ENCODE assay signal across 18 cellular contexts in the genomic region with DNA sequence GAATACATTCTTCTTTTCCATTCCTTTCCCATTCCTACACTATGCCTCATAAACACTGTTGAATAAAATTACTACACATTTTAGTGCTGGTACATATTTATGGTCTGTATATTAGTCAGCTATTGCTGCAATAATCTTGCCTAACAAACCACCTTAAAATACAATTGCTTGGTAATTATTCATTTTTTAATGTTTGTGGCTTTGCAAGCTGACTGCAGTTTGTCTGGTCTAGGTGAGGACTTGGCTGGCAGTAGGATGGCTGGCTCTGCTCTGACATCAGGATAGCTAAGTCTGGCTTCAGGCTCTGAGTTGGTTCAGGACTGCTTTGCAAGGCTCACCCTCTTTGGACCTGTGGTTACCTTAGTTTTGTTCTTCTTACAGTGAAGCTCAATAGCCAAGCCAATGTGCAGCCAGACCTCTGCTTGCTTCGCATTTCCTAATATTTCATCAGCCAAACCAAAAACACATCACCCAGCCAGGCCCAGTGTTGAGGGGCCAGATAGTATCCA.
A peak's percentile ranks its signal among the peaks of the same experiment; 100 is the strongest.
DNase-seq lines count a peak whose midpoint lies in the region; ATAC-seq, FAIRE-seq and TF ChIP-seq lines count a peak whose summit lies in the region.
"Had no signal": no experiment of that assay in that cellular context is flagged by ENCODE, and none has a peak within 500 bp of the region (broad histone marks: within the 10 kb centered on the region; RNA-seq: fewer than 3 reads in every experiment).

No MANE protein-coding gene starts in this region.

- no peaks in the 10 kb centered on the region for H3K36me3 Mint-ChIP-seq in stimulated activated memory B cell treated with anti-CD40 and anti-IgM and Interleukin-4, amounts not matched to agents 10 μg/mL and 1 μg/mL and 100 μg/mL, for 72 hours
- H3K36me3 Mint-ChIP-seq in WTC11 = peaks cover 56% of the 10 kb centered on the region

- H3K27ac Mint-ChIP-seq in stimulated activated memory B cell treated with anti-CD40 and anti-IgM and Interleukin-4, amounts not matched to agents 10 μg/mL and 1 μg/mL and 100 μg/mL, for 72 hours = no peak overlapping the region
- H3K27ac Mint-ChIP-seq in WTC11 = no peak overlapping the region
- H3K27ac Mint-ChIP-seq: activated B cell treated with CpG ODN at 0.5 μM for 24 hours; stimulated activated naive CD8-positive, alpha-beta T cell treated with anti-CD3 and anti-CD28 coated beads, Interleukin-15, amount 100 ng/mL, for 72 hours had no signal

- no peak overlapping the region for H3K4me3 Mint-ChIP-seq in stimulated activated memory B cell treated with anti-CD40 and anti-IgM and Interleukin-4, amounts not matched to agents 10 μg/mL and 1 μg/mL and 100 μg/mL, for 72 hours
- H3K4me3 Mint-ChIP-seq in WTC11 = no peak overlapping the region
- H3K4me3 Mint-ChIP-seq: activated B cell treated with CpG ODN at 0.5 μM for 24 hours; stimulated activated naive CD8-positive, alpha-beta T cell treated with anti-CD3 and anti-CD28 coated beads, Interleukin-15, amount 100 ng/mL, for 72 hours had no signal

- H3K9me3 Mint-ChIP-seq in stimulated activated memory B cell treated with anti-CD40 and anti-IgM and Interleukin-4, amounts not matched to agents 10 μg/mL and 1 μg/mL and 100 μg/mL, for 72 hours = peaks cover 8% of the 10 kb centered on the region
- H3K9me3 Mint-ChIP-seq in WTC11 = peaks cover 79% of the 10 kb centered on the region

- H3K27me3 Mint-ChIP-seq in stimulated activated memory B cell treated with anti-CD40 and anti-IgM and Interleukin-4, amounts not matched to agents 10 μg/mL and 1 μg/mL and 100 μg/mL, for 72 hours = no peaks in the 10 kb centered on the region
- 0 out of 2 replicates have a peak, but pooled peaks cover under 1% of the 10 kb centered on the region for H3K27me3 Mint-ChIP-seq in WTC11 (ENCODE audit: low read depth)
- H3K27me3 Mint-ChIP-seq: activated B cell treated with CpG ODN at 0.5 μM for 24 hours; stimulated activated naive CD8-positive, alpha-beta T cell treated with anti-CD3 and anti-CD28 coated beads, Interleukin-15, amount 100 ng/mL, for 72 hours had no signal

- H3K27me3 ChIP-seq in ACC112 (ENCODE audit: insufficient read depth, low read length) = no peaks in the 10 kb centered on the region
- no peaks in the 10 kb centered on the region for H3K27me3 ChIP-seq in KMS-11 (ENCODE audit: insufficient read depth, low read depth)

- CTCF ChIA-PET in WTC11 (lab: Charles Lee) = interaction anchor here (0.5 kb wide), 1 partner anchor 508 kb away, joined by 3 read pairs; no protein-coding TSS in a partner anchor

- FAIRE-seq in frontal cortex (lab: Jason Lieb, UNC) = no peak
- FAIRE-seq: A549, endothelial cell of umbilical vein, small intestine had no signal

- peaks cover 23% of the 10 kb centered on the region for H3K4me1 ChIP-seq in ACC112 (ENCODE audit: control insufficient read depth, insufficient read depth, low read length, unreplicated experiment)
- peaks cover 19% of the 10 kb centered on the region for H3K4me1 ChIP-seq in KMS-11 (ENCODE audit: low read depth, poor library complexity, severe bottlenecking)
- H3K4me1 ChIP-seq: A549 had no signal

- no peaks in the 10 kb centered on the region; the same call in 1 of the 2 replicates for H4K20me1 ChIP-seq in KMS-11 (ENCODE audit: insufficient read depth)

- H3K79me2 ChIP-seq in ACC112 (ENCODE audit: control insufficient read depth, insufficient read depth, low read length, unreplicated experiment) = no peaks in the 10 kb centered on the region
- no peaks in the 10 kb centered on the region for H3K79me2 ChIP-seq in KMS-11 (ENCODE audit: insufficient read depth, low read depth)

- H2AFZ ChIP-seq in ACC112 (ENCODE audit: low read length, unreplicated experiment) = no peak overlapping the region
- peak overlapping the region; percentile 26; the same call in 1 of the 2 replicates for H2AFZ ChIP-seq in KMS-11 (ENCODE audit: low read depth)

- H3K4me3 ChIP-seq in ACC112 (ENCODE audit: low read depth, low read length) (no peak overlapping the region), KMS-11 (IDR thresholded peaks at IDR 0.05; ENCODE audit: insufficient read depth, low read depth, low read length) (no peak overlapping the region), fibroblast of villous mesenchyme (ENCODE audit: low read depth, low read length) (no peak overlapping the region)
- H3K4me3 ChIP-seq: A549 had no signal

- H3K27ac ChIP-seq in ACC112 (ENCODE audit: low read depth, low read length) (peak overlapping the region; percentile 47), KMS-11 (no peak overlapping the region)
- H3K27ac ChIP-seq: A549 had no signal

- H3K4me2 ChIP-seq in KMS-11 = no peak overlapping the region; the same call in 1 of the 2 replicates
- H3K4me2 ChIP-seq: A549 had no signal

- ATAC-seq in stimulated activated memory B cell treated with anti-CD40 and anti-IgM and Interleukin-4, amounts not matched to agents 10 μg/mL and 1 μg/mL and 100 μg/mL, for 72 hours = no peak
- ATAC-seq in WTC11 = no peak
- ATAC-seq: A549; stimulated activated naive CD8-positive, alpha-beta T cell treated with anti-CD3 and anti-CD28 coated beads, Interleukin-15, amount 100 ng/mL, for 72 hours had no signal

- no peaks in the 10 kb centered on the region for H3K4me1 Mint-ChIP-seq in stimulated activated memory B cell treated with anti-CD40 and anti-IgM and Interleukin-4, amounts not matched to agents 10 μg/mL and 1 μg/mL and 100 μg/mL, for 72 hours
- 0 out of 2 replicates have a peak, but pooled peaks cover 2% of the 10 kb centered on the region for H3K4me1 Mint-ChIP-seq in WTC11
- H3K4me1 Mint-ChIP-seq: activated B cell treated with CpG ODN at 0.5 μM for 24 hours; stimulated activated naive CD8-positive, alpha-beta T cell treated with anti-CD3 and anti-CD28 coated beads, Interleukin-15, amount 100 ng/mL, for 72 hours had no signal

- no peak for TF ChIP-seq CTCF in KMS-11 (conservative IDR thresholded peaks at IDR 0.05; ENCODE audit: low read depth, low read length)
- TF ChIP-seq CTCF in fibroblast of villous mesenchyme (IDR thresholded peaks at IDR 0.05; ENCODE audit: insufficient read depth, low read depth, low read length) = no peak
- no peak for TF ChIP-seq CTCF in WTC11 (IDR thresholded peaks at IDR 0.05)

- POLR2A ChIA-PET in WTC11 (lab: Charles Lee) = no interaction called here

- DNase-seq in amniotic epithelial cell (ENCODE audit: low read depth) (peak; percentile 93), fibroblast of villous mesenchyme (ENCODE audit: low read depth) (peak; percentile 78), OCI-M2 (lab: John Stamatoyannopoulos, UW; ENCODE audit: unreplicated experiment) (no peak), WTC11 (ENCODE audit: low spot score) (no peak), frontal cortex (ENCODE audit: low spot score in 2 of 2) (no peak)
- DNase-seq: activated B cell treated with CpG ODN at 0.5 μM for 24 hours; activated naive CD4-positive, alpha-beta T cell treated with anti-CD3 and anti-CD28 coated beads, Interleukin-2, amount 50 U/mL, for 16 hours; GDM1; mesendoderm; MM.1S; NCI-H2171; small intestine; stimulated activated naive CD8-positive, alpha-beta T cell treated with anti-CD3 and anti-CD28 coated beads, Interleukin-15, amount 100 ng/mL, for 72 hours had no signal

- H3K36me3 ChIP-seq in ACC112 (ENCODE audit: insufficient read depth, low read length) = no peaks in the 10 kb centered on the region
- no peaks in the 10 kb centered on the region for H3K36me3 ChIP-seq in KMS-11 (ENCODE audit: insufficient read depth)

- no peak overlapping the region for H3K9ac ChIP-seq in KMS-11

TF ChIP-seq in WTC11, 78 proteins besides CTCF, POLR2A, EP300 and RAD21 (continues in another document):
- TF ChIP-seq ATF6 (CRISPR knock-in tag; IDR thresholded peaks at IDR 0.05) (no peak), FOXP1 (CRISPR knock-in tag; IDR thresholded peaks at IDR 0.05; ENCODE audit: borderline replicate concordance) (no peak), GTF2I (CRISPR knock-in tag; conservative IDR thresholded peaks at IDR 0.05) (no peak)

Comparison
In these comparisons a context has a peak if more than half of its experiments do, and no peak if none do; other contexts are left out.
1. DNase-seq: peak in amniotic epithelial cell (single experiment) and fibroblast of villous mesenchyme (single experiment); none in OCI-M2 (single experiment), WTC11 (single experiment) and frontal cortex (0 of 2).